Comparison of ENCODE assay signal across 1 cellular context in genomic region chr10:484925-485661, GRCh38.
TF ChIP-seq lines count a peak whose summit lies in the region.

No MANE protein-coding gene starts in this region.

TF ChIP-seq in GM23338, 12 proteins besides CTCF, POLR2A, EP300 and RAD21 (continued from another document):
- TF ChIP-seq ZNF462 (CRISPR knock-in tag; IDR thresholded peaks at IDR 0.05): no peak
